8 cellular contexts compared by ENCODE assay signal in the genomic region with DNA sequence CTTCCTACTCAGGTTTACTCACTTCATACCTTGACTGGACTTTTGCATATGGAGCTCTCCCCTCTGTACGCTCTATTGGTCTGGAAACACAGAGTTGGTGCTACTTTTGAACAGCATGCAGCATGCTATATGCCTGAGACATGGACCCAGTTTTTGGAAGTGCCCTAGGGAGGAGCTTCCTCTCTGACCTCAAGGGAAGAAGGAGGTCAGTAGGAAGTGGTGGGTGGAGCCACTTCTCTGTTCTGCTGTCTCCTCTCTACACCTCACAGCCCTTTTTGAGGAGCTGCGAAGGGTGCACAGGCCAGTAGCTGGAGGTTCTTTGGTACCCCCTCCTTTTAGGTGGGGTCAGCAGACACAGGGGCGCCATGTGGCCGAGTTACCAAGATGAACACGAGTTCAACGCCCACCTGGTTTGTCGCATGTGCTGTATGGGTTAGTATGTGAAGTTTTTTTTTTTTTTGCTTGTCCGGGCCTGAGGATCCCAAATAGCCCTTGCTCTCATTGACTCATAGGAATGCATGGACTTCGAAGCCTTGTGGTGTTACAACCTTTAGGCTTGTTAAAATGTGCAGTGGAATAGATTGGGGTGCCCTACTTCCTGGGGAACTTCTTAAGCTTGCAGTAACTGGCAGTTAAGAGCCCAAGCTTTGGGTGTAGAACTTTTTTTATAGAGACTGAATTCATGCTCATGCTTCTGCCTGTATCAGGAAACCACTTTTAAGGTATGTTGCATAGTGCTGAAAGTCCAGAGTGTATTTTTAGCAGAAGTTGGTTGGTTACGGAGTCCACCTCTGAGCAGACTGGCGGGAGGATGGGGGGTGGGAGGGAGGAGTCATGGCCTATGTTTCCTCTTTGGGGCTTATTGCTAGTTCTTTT. TPM values are rescaled to one million over a fixed set of nuclear protein-coding genes. Genes with fewer than 3 reads are reported as not detected.
DNase-seq lines count a peak whose midpoint lies in the region; ATAC-seq, FAIRE-seq and TF ChIP-seq lines count a peak whose summit lies in the region.

No MANE protein-coding gene starts in this region.

- CTCF ChIA-PET in GM12878 (lab: Yijun Ruan, JAX) = interaction anchor here (0.6 to 9.0 kb wide), 16 partner anchors 9 to 324 kb away, joined by 3 to 190 read pairs (median 6); a partner anchor contains a TSS

- H3K27me3 ChIP-seq in OCI-LY1 (ENCODE audit: insufficient read depth, low read length) (no peaks in the 10 kb centered on the region), GM12878 (replicated peaks in 1 of 2; ENCODE audit: control insufficient read depth in 2 of 2, insufficient read depth in 2 of 2, low read length in 1 of 2) (no peaks in the 10 kb centered on the region)

- WGBS in GM12878 (ENCODE audit: insufficient coverage, insufficient replicate concordance, low lambda C conversion rate, missing lambda C conversion rate) = 0% methylated on average over 11 of the region's 11 CpGs
- 94% methylated on average over 3 to 6 of the region's 11 CpGs for WGBS in mesodermal cell (ENCODE audit: insufficient coverage in 2 of 2), 2 experiments

- intact Hi-C loops in GM12878 (cut with micrococcal nuclease; ENCODE audit: unreplicated experiment) = loop anchor here (2.0 kb wide), 1 partner anchor 22 kb away; no protein-coding TSS in a partner anchor

- TF ChIP-seq POLR2A in GM12892 (IDR thresholded peaks at IDR 0.05; ENCODE audit: low read depth, low read length) (peak; percentile 90), GM12878 (IDR thresholded peaks at IDR 0.05; ENCODE audit: low read depth, low read length) (peak; percentile 84)

- peak; percentile 87 for ATAC-seq in GM12878

- H3K4me3 ChIP-seq in OCI-LY1 (ENCODE audit: low read depth, low read length, poor library complexity, severe bottlenecking) (peak overlapping the region; percentile 62), GM12878 (peak overlapping the region; percentile 85), mesodermal cell (ENCODE audit: extremely low read depth, insufficient read depth, low read length, poor library complexity, severe bottlenecking) (peak overlapping the region; percentile 5)

- TF ChIP-seq EP300 in GM12878 (IDR thresholded peaks at IDR 0.05; ENCODE audit: borderline replicate concordance in 1 of 2, control insufficient read depth in 1 of 2, low read depth in 2 of 2, low read length in 2 of 2) = no peak

- no peaks in the 10 kb centered on the region for H3K9me2 ChIP-seq in OCI-LY1 (ENCODE audit: low read depth, low read length)

- H3K9me3 ChIP-seq in OCI-LY1 (ENCODE audit: low read length) (no peaks in the 10 kb centered on the region), GM12878 (replicated peaks; ENCODE audit: control insufficient read depth, insufficient read depth, low read length) (no peaks in the 10 kb centered on the region), mesodermal cell (ENCODE audit: control insufficient read depth, low read length) (no peaks in the 10 kb centered on the region)

- in situ Hi-C loops in GM12878 (cut with MboI) = no loop called here

- no TSS peak for BruUV-seq in GM12878 (replicated peaks; lab: Mats Ljungman, UMichigan)

- H3K79me2 ChIP-seq in OCI-LY1 (ENCODE audit: insufficient read depth, low read length) = peaks cover 25% of the 10 kb centered on the region
- H3K79me2 ChIP-seq in GM12878 (ENCODE audit: control insufficient read depth, insufficient read depth, low read length) = peaks cover 62% of the 10 kb centered on the region

- peak overlapping the region; percentile 29 for H2AFZ ChIP-seq in OCI-LY1 (ENCODE audit: low read length)
- peak overlapping the region; percentile 61 for H2AFZ ChIP-seq in GM12878 (ENCODE audit: control insufficient read depth, low read depth, low read length)

- H3K4me2 ChIP-seq in OCI-LY1 (ENCODE audit: low read length) (peak overlapping the region; percentile 77), GM12878 (ENCODE audit: control insufficient read depth, insufficient read depth) (peak overlapping the region; percentile 98)

- SMC1A ChIA-PET in GM12878 (lab: Charles Lee; ENCODE audit: uncharacterized antibody, unreplicated experiment) = interaction anchor here (0.9 to 13.6 kb wide), 22 partner anchors 10 to 117 kb away, joined by 3 to 253 read pairs (median 6); a partner anchor contains a TSS

- DNase-seq in GM12892 (ENCODE audit: insufficient read length) = peak; percentile 46
- peak; percentile 34 for DNase-seq in HCEC 1CT
- DNase-seq in GM12878 (ENCODE audit: low read depth, low spot score) = peak; percentile 79
- no peak for DNase-seq in DMS153 treated with DMSO at 0.1 percent for 48 hours (lab: John Stamatoyannopoulos, UW; ENCODE audit: unreplicated experiment)
- DNase-seq in SHP77 (lab: John Stamatoyannopoulos, UW) = no peak
- no peak for DNase-seq in SW480 (ENCODE audit: low spot score)

- RAD21 ChIA-PET in GM12878 (lab: Charles Lee; ENCODE audit: unreplicated experiment) = interaction anchor here (1.0 to 12.8 kb wide), 20 partner anchors 9 to 140 kb away, joined by 3 to 206 read pairs (median 5); a partner anchor contains a TSS

- H3K27ac ChIP-seq in OCI-LY1 (ENCODE audit: low read depth, low read length, poor library complexity, severe bottlenecking) (peak overlapping the region; percentile 91), GM12878 (ENCODE audit: control insufficient read depth, insufficient read depth) (peak overlapping the region; percentile 87), mesodermal cell (ENCODE audit: low read depth, low read length, severe bottlenecking) (peak overlapping the region; percentile 99)

- peaks cover 5% of the 10 kb centered on the region; the same call in 1 of the 2 replicates for H3F3A ChIP-seq in OCI-LY1 (ENCODE audit: insufficient read depth, low read length)

- H3K9ac ChIP-seq in OCI-LY1 (ENCODE audit: low read length) (peak overlapping the region; percentile 79), GM12878 (ENCODE audit: control insufficient read depth, insufficient read depth, low read length) (peak overlapping the region; percentile 68)

- TF ChIP-seq CTCF in OCI-LY1 (IDR thresholded peaks at IDR 0.05; ENCODE audit: low read length) (no peak), GM12878 (IDR thresholded peaks at IDR 0.05 in 2 of 3, conservative IDR thresholded peaks at IDR 0.05 in 1 of 3; ENCODE audit: control insufficient read depth in 2 of 3, extremely low read depth in 1 of 3, insufficient read depth in 1 of 3, low read depth in 3 of 3, low read length in 3 of 3) (no peak)

- peak; percentile 85 for FAIRE-seq in GM12892 (lab: Jason Lieb, UNC)
- no peak for FAIRE-seq in GM12878 (lab: Jason Lieb, UNC)

- H3K36me3 ChIP-seq in OCI-LY1 (ENCODE audit: insufficient read depth, low read length) (0 out of 2 replicates have a peak, but pooled peaks cover 4% of the 10 kb centered on the region), GM12878 (ENCODE audit: control insufficient read depth in 2 of 2, insufficient read depth in 2 of 2, low read length in 1 of 2) (0 out of 4 replicates have a peak, but pooled peaks cover 0 to 2% of the 10 kb centered on the region in 2 experiments), mesodermal cell (ENCODE audit: control insufficient read depth, insufficient read depth, low read length) (peaks cover 48% of the 10 kb centered on the region)

- peaks cover 47% of the 10 kb centered on the region for H3K4me1 ChIP-seq in OCI-LY1 (ENCODE audit: insufficient read depth, low read length, severe bottlenecking)
- peaks cover 19% of the 10 kb centered on the region for H3K4me1 ChIP-seq in GM12878 (ENCODE audit: control insufficient read depth, insufficient read depth, low read length)
- H3K4me1 ChIP-seq in mesodermal cell (ENCODE audit: control insufficient read depth, insufficient read depth, low read length, poor library complexity, severe bottlenecking) = peaks cover 56% of the 10 kb centered on the region

- H4K20me1 ChIP-seq in OCI-LY1 (ENCODE audit: insufficient read depth, low read length) = no peaks in the 10 kb centered on the region
- no peaks in the 10 kb centered on the region for H4K20me1 ChIP-seq in GM12878 (ENCODE audit: control insufficient read depth, insufficient read depth)

- POLR2A ChIA-PET in GM12878 (lab: Charles Lee) = interaction anchor here (0.5 to 4.7 kb wide), 20 partner anchors 8 to 1110 kb away, joined by 3 to 53 read pairs (median 4); a partner anchor contains a TSS

- no peak for TF ChIP-seq RAD21 in GM12878 (IDR thresholded peaks at IDR 0.05; ENCODE audit: insufficient read depth, low read depth, low read length)

TF ChIP-seq in GM12878, 131 proteins besides CTCF, POLR2A, EP300 and RAD21 (continues in another document):
- TF ChIP-seq, protein P1, sequence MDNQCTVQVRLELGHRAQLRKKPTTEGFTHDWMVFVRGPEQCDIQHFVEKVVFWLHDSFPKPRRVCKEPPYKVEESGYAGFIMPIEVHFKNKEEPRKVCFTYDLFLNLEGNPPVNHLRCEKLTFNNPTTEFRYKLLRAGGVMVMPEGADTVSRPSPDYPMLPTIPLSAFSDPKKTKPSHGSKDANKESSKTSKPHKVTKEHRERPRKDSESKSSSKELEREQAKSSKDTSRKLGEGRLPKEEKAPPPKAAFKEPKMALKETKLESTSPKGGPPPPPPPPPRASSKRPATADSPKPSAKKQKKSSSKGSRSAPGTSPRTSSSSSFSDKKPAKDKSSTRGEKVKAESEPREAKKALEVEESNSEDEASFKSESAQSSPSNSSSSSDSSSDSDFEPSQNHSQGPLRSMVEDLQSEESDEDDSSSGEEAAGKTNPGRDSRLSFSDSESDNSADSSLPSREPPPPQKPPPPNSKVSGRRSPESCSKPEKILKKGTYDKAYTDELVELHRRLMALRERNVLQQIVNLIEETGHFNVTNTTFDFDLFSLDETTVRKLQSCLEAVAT (IDR thresholded peaks at IDR 0.05) = peak; percentile 71
- TF ChIP-seq KDM1A (IDR thresholded peaks at IDR 0.05; ENCODE audit: borderline replicate concordance) (no peak), CREB1 (IDR thresholded peaks at IDR 0.05; ENCODE audit: low read depth) (no peak; the same call in 1 of the 2 replicates)

RNA-seq across cellular contexts. Expression of a gene that starts 10.7 kb away (rescaled TPM):
- polyA plus RNA-seq in GM12892 (2012; ENCODE audit: missing spikeins) = 93.7 TPM
- 1,323 and 1,410 TPM in 2 replicates for total RNA-seq in GM12878 (2013; cell fraction: nucleolus; rRNA removed)
- total RNA-seq in GM12878 (2014; rRNA removed) = 175 and 184 TPM in 2 replicates
- total RNA-seq in GM12878 (2014; rRNA removed; fragmentation: Illumina TruSeq; extraction: Trizol) = 173 and 184 TPM in 2 replicates
- 192 and 201 TPM in 2 replicates for total RNA-seq in GM12878 (2021)
- 51.2 TPM for polyA plus RNA-seq in GM12878 (2011; ENCODE audit: low read depth)
- polyA plus RNA-seq in GM12878 (2011; rRNA removed) = 49.5 and 55.6 TPM in 2 replicates
- polyA plus RNA-seq in GM12878 (2011; cell fraction: cytosol; rRNA removed) = 27.5 and 30.2 TPM in 2 replicates
- polyA plus RNA-seq in GM12878 (2011; cell fraction: nucleus; rRNA removed) = 209 and 235 TPM in 2 replicates
- 68.9 and 74.7 TPM in 2 replicates for polyA plus RNA-seq in GM12878 (2012)
- 115 and 138 TPM in 2 replicates for polyA plus RNA-seq in GM12878 (2014; fragmentation: Illumina TruSeq; extraction: Trizol)
- polyA plus RNA-seq in GM12878 (2014; fragmentation: Nextera tagmentation; extraction: Ambion mirVana) = 10 to 100 TPM; 15.5 to 25.1 TPM
- polyA plus RNA-seq in GM12878 (2014; rRNA removed) = 84.8 and 89.8 TPM in 2 replicates
- polyA plus RNA-seq in GM12878 (2016; fragmentation: Nextera tagmentation; extraction: Ambion mirVana) = 10 to 100 TPM; 55.7 to 64.0 TPM
- polyA minus RNA-seq in GM12878 (2011; rRNA and poly(A)+ RNA removed) = 281 and 359 TPM in 2 replicates
- polyA minus RNA-seq in GM12878 (2011; cell fraction: cytosol; rRNA and poly(A)+ RNA removed) = 55.2 and 61.2 TPM in 2 replicates
- 400 and 552 TPM in 2 replicates for polyA minus RNA-seq in GM12878 (2011; cell fraction: nucleus; rRNA and poly(A)+ RNA removed)
- polyA plus RNA-seq in mesodermal cell (2013, experiment 1 of 2) = 154 TPM
- 117 TPM for polyA plus RNA-seq in mesodermal cell (2013, experiment 2 of 2)

Comparison
In these comparisons a context has a peak if more than half of its experiments do, and no peak if none do; other contexts are left out.
1. DNase-seq: peak in GM12892 (single experiment), HCEC 1CT (single experiment) and GM12878 (single experiment); none in DMS153 treated with DMSO at 0.1 percent for 48 hours (single experiment), SHP77 (0 of 2) and SW480 (single experiment).
2. H3K4me3 ChIP-seq: peak in every context shown above with its lines; median percentile 85 in GM12878; 62 in OCI-LY1; 5 in mesodermal cell.
3. Peak in every context shown above with its lines, with median percentiles within 50 percentile points of each other: H3K27ac ChIP-seq.